Comparison of ENCODE assay signal across 2 cellular contexts in genomic region chr4:4432341-4433125, GRCh38.
A peak's percentile ranks its signal among the peaks of the same experiment; 100 is the strongest.
TF ChIP-seq lines count a peak whose summit lies in the region.

No MANE protein-coding gene starts in this region.

TF ChIP-seq in HepG2, 621 proteins besides CTCF, POLR2A, EP300 and RAD21:
- no peak for TF ChIP-seq THAP7 (CRISPR knock-in tag; IDR thresholded peaks at IDR 0.05)
- no peak for TF ChIP-seq CEBPB (IDR thresholded peaks at IDR 0.05; ENCODE audit: borderline replicate concordance, low read depth, low read length)
- no peak for TF ChIP-seq SRY (CRISPR knock-in tag; IDR thresholded peaks at IDR 0.05)
- 0 out of 2 replicates have a peak, but pooled peaks have one; percentile 15 for TF ChIP-seq ZNF687 (CRISPR knock-in tag; IDR thresholded peaks at IDR 0.05)

TF ChIP-seq in H1, 55 proteins besides CTCF, POLR2A, EP300 and RAD21:
- no peak for TF ChIP-seq MAX (IDR thresholded peaks at IDR 0.05)
- TF ChIP-seq POU5F1 (IDR thresholded peaks at IDR 0.05; ENCODE audit: low read depth, low read length), result no peak
- TF ChIP-seq HDAC6 (IDR thresholded peaks at IDR 0.05; ENCODE audit: low read depth, low read length), result no peak
- no peak for TF ChIP-seq YY1 (IDR thresholded peaks at IDR 0.05; ENCODE audit: low read depth, low read length)
- TF ChIP-seq SUZ12 (IDR thresholded peaks at IDR 0.05; ENCODE audit: low read length), result no peak
- TF ChIP-seq FOSL1 (IDR thresholded peaks at IDR 0.05; ENCODE audit: insufficient read depth, low read depth, low read length), result no peak
- no peak for TF ChIP-seq RBBP5 (IDR thresholded peaks at IDR 0.05; ENCODE audit: borderline replicate concordance, low read depth, low read length)
- TF ChIP-seq ZNF274 (IDR thresholded peaks at IDR 0.05; ENCODE audit: borderline replicate concordance, extremely low read depth, low read length), result no peak
- TF ChIP-seq TAF7 (optimal IDR thresholded peaks at IDR 0.05; ENCODE audit: borderline replicate concordance, low read depth, low read length), result no peak
- TF ChIP-seq JUN (IDR thresholded peaks at IDR 0.05; ENCODE audit: low read depth, low read length), result no peak
